ENCODE assay signal across 12 cellular contexts in genomic region chr15:75049392-75049791, GRCh38. TPM values are rescaled to one million over a fixed set of nuclear protein-coding genes. Genes with fewer than 3 reads are reported as not detected.
A peak's percentile ranks its signal among the peaks of the same experiment; 100 is the strongest.
DNase-seq lines count a peak whose midpoint lies in the region; ATAC-seq and TF ChIP-seq lines count a peak whose summit lies in the region.
"Had no signal": no experiment of that assay in that cellular context is flagged by ENCODE, and none has a peak within 500 bp of the region (broad histone marks: within the 10 kb centered on the region; RNA-seq: fewer than 3 reads in every experiment).

No MANE protein-coding gene starts in this region.

- no peaks in the 10 kb centered on the region for H3K27me3 ChIP-seq in vagina
- H3K27me3 ChIP-seq: suprapubic skin had no signal

- no peak overlapping the region for H3K4me3 Mint-ChIP-seq in nephron progenitor cell

- H3K27ac ChIP-seq in vagina: no peak overlapping the region
- H3K27ac ChIP-seq: suprapubic skin had no signal

- H3K4me1 ChIP-seq in vagina: peaks cover 36% of the 10 kb centered on the region

- H3K36me3 Mint-ChIP-seq in nephron progenitor cell (ENCODE audit: low read depth): no peaks in the 10 kb centered on the region

- peaks cover 21% of the 10 kb centered on the region for H3K4me1 Mint-ChIP-seq in nephron progenitor cell

- ATAC-seq in left cardiac atrium (peak; percentile 17 to 65), GM18519 (IDR thresholded peaks at IDR 0.05; ENCODE audit: low FRiP score, unreplicated experiment) (no peak)

- H3K9me3 ChIP-seq in vagina: no peaks in the 10 kb centered on the region
- H3K9me3 ChIP-seq: Caco-2, suprapubic skin had no signal

- H3K27ac Mint-ChIP-seq in nephron progenitor cell: no peak overlapping the region

- no peak overlapping the region for H3K4me3 ChIP-seq in vagina
- H3K4me3 ChIP-seq: suprapubic skin had no signal

- no peaks in the 10 kb centered on the region for H3K36me3 ChIP-seq in vagina
- H3K36me3 ChIP-seq: suprapubic skin had no signal

- H3K27me3 Mint-ChIP-seq in nephron progenitor cell (ENCODE audit: low read depth, poor library complexity): peaks cover 4% of the 10 kb centered on the region

- TF ChIP-seq CTCF in nephron progenitor cell (IDR thresholded peaks at IDR 0.05) (no peak), vagina (IDR thresholded peaks at IDR 0.05) (no peak)

- in situ Hi-C loops in G401 (cut with HindIII; ENCODE audit: low sequenced_read_pairs): no loop called here

- DNase-seq in G401 (ENCODE audit: low spot score) (peak; percentile 28), RPMI8226 (peak; percentile 89), left cardiac atrium (peak; percentile 82), renal cortical epithelial cell (ENCODE audit: low read depth) (peak; percentile 72), nephron progenitor cell (no peak), vagina (ENCODE audit: extremely low spot score in 2 of 2) (no peak), NCI-H524 treated with DMSO at 0.1 percent for 48 hours (lab: John Stamatoyannopoulos, UW) (no peak)
- DNase-seq: activated effector memory CD4-positive, alpha-beta T cell treated with anti-CD3 and anti-CD28 coated beads, Interleukin-2, amount 50 U/mL, for 16 hours; Caco-2; GOT3 had no signal

- TF ChIP-seq POLR2A in vagina (IDR thresholded peaks at IDR 0.05): no peak

- H3K9me3 Mint-ChIP-seq in nephron progenitor cell: no peaks in the 10 kb centered on the region

- intact Hi-C loops in left cardiac atrium (cut with DNase I) (no loop called here), vagina (cut with DNase I) (no loop called here)

RNA-seq across cellular contexts. Expression of gene PPCDC, which starts 26.0 kb away (rescaled TPM):
- 17.1 and 26.2 TPM in 2 replicates for total RNA-seq in G401 (2014; rRNA removed; shearing (Covaris generic))
- total RNA-seq in left cardiac atrium: 1 to 10 TPM; 5.9 to 6.8 TPM
- total RNA-seq in renal cortical epithelial cell: 8.7 TPM in 2 replicates
- total RNA-seq in vagina: 23.8 TPM

RNA-seq across cellular contexts. Expression of gene SCAMP5, which starts 54.0 kb away (rescaled TPM):
- 7.7 and 15.0 TPM in 2 replicates for total RNA-seq in G401 (2014; rRNA removed; shearing (Covaris generic))
- 1 to 10 TPM; 4.5 to 5.7 TPM for total RNA-seq in left cardiac atrium
- 0.69 and 10.6 TPM in 2 replicates for total RNA-seq in renal cortical epithelial cell
- total RNA-seq in vagina: 6.6 TPM

Comparison
In these comparisons a context has a peak if more than half of its experiments do, and no peak if none do; other contexts are left out.
1. DNase-seq: peak in G401 (single experiment), RPMI8226 (single experiment), left cardiac atrium (single experiment) and renal cortical epithelial cell (single experiment); none in nephron progenitor cell (single experiment), vagina (0 of 2) and NCI-H524 treated with DMSO at 0.1 percent for 48 hours (single experiment).